8 cellular contexts compared by ENCODE assay signal in the genomic region with DNA sequence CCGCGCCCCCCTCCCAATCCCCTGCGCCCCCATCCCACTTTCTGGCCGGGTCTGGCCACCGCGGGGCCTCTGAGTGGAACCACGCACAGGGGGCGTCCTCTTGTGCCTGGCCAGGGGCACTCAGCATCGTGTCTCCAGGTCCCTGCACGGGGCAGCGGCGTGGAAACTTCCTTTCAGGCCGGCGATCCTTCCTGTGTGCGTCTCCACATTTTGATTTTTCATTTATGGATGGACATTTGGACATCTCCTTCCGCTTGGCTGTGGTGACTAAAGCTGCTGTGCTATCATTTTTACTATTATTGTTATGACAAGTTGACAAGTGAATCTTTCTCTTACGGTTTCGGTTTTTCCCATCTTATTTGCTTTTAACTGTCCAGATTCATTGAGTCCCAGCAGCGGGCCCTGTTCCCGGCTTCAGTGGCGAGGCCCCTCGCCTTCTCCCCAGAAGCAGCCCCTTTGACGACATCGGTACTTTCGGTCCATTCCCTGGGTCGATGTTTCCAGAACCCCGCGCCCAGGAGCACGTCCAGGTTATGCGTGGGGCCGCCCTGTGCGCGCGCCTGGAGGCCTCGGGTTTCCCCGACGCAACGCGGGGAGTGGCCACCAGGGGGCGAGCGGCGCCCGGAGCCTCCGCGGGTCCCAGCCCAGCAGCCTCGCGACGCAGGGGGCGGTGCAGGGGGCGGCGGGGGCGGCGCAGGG. TPM values are rescaled to one million over a fixed set of nuclear protein-coding genes. Genes with fewer than 3 reads are reported as not detected.
A peak's percentile ranks its signal among the peaks of the same experiment; 100 is the strongest.
DNase-seq lines count a peak whose midpoint lies in the region; ATAC-seq and TF ChIP-seq lines count a peak whose summit lies in the region.

No MANE protein-coding gene starts in this region.

- H3K4me3 Mint-ChIP-seq in activated CD8-positive, alpha-beta T cell treated with anti-CD3 and anti-CD28 coated beads for 36 hours: peak overlapping the region; percentile 79

- H3K27ac Mint-ChIP-seq in activated CD8-positive, alpha-beta T cell treated with anti-CD3 and anti-CD28 coated beads for 36 hours: peak overlapping the region; percentile 86

- H3K27ac ChIP-seq in duodenal mucosa (ENCODE audit: low read depth, low read length) (peak overlapping the region; percentile 42), lung (ENCODE audit: low read depth in 1 of 2, low read length in 1 of 2) (peak overlapping the region in 1 of 2 donors; percentile 69)

- no peaks in the 10 kb centered on the region for H3K27me3 Mint-ChIP-seq in activated CD8-positive, alpha-beta T cell treated with anti-CD3 and anti-CD28 coated beads for 36 hours

- POLR2A ChIA-PET in activated CD8-positive, alpha-beta T cell treated with anti-CD3 and anti-CD28 coated beads for 36 hours (lab: Charles Lee): no interaction called here

- H3K4me1 Mint-ChIP-seq in activated CD8-positive, alpha-beta T cell treated with anti-CD3 and anti-CD28 coated beads for 36 hours (ENCODE audit: low read depth): peaks cover 25% of the 10 kb centered on the region

- no peaks in the 10 kb centered on the region for H3K36me3 Mint-ChIP-seq in activated CD8-positive, alpha-beta T cell treated with anti-CD3 and anti-CD28 coated beads for 36 hours (ENCODE audit: low read depth)

- ATAC-seq in HG02973 (IDR thresholded peaks at IDR 0.05; ENCODE audit: unreplicated experiment): peak; percentile 46
- ATAC-seq in activated CD8-positive, alpha-beta T cell treated with anti-CD3 and anti-CD28 coated beads for 36 hours: peak; percentile 76
- ATAC-seq in lung (ENCODE audit: insufficient read depth, low FRiP score): peak; percentile 83
- ATAC-seq in HG03159 (IDR thresholded peaks at IDR 0.05; ENCODE audit: unreplicated experiment): no peak

- intact Hi-C loops in activated CD8-positive, alpha-beta T cell treated with anti-CD3 and anti-CD28 coated beads for 36 hours (cut with micrococcal nuclease): loop anchor here (2.0 to 5.0 kb wide), 2 partner anchors 42 to 263 kb away; no protein-coding TSS in a partner anchor

- no peaks in the 10 kb centered on the region; the same call in 1 of the 2 replicates for H3K27me3 ChIP-seq in GM06990 (replicated peaks; ENCODE audit: control insufficient read depth, insufficient read depth, low read length)
- peaks cover 0 to 1% of the 10 kb centered on the region in 2 donors for H3K27me3 ChIP-seq in duodenal mucosa (ENCODE audit: control insufficient read depth in 1 of 2, insufficient read depth in 2 of 2, low read length in 2 of 2)
- H3K27me3 ChIP-seq in lung (ENCODE audit: control insufficient read depth, insufficient read depth): no peaks in the 10 kb centered on the region

- no peaks in the 10 kb centered on the region for H3K9me3 Mint-ChIP-seq in activated CD8-positive, alpha-beta T cell treated with anti-CD3 and anti-CD28 coated beads for 36 hours

- peak overlapping the region; percentile 56 to 77 for H3K9ac ChIP-seq in duodenal mucosa (ENCODE audit: low read depth in 1 of 2, low read length in 2 of 2)

- TF ChIP-seq CTCF in GM06990 (IDR thresholded peaks at IDR 0.05; ENCODE audit: insufficient read depth, low read length, poor library complexity, severe bottlenecking): peak; percentile 65
- TF ChIP-seq CTCF in activated CD8-positive, alpha-beta T cell treated with anti-CD3 and anti-CD28 coated beads for 36 hours (IDR thresholded peaks at IDR 0.05): peak; percentile 72
- peak; percentile 79 for TF ChIP-seq CTCF in lung (IDR thresholded peaks at IDR 0.05; ENCODE audit: control extremely low read depth, extremely low read depth)

- H3K36me3 ChIP-seq in GM06990 (ENCODE audit: control insufficient read depth, insufficient read depth, low read length): no peaks in the 10 kb centered on the region
- H3K36me3 ChIP-seq in duodenal mucosa (ENCODE audit: control insufficient read depth in 1 of 2, insufficient read depth in 2 of 2, low read length in 2 of 2): no peaks in the 10 kb centered on the region
- H3K36me3 ChIP-seq in lung (ENCODE audit: control insufficient read depth in 2 of 2, insufficient read depth in 2 of 2, low read length in 2 of 2): no peaks in the 10 kb centered on the region

- H3K4me1 ChIP-seq in duodenal mucosa (ENCODE audit: control insufficient read depth in 1 of 2, insufficient read depth in 2 of 2, low read length in 2 of 2): peaks cover 29 to 36% of the 10 kb centered on the region in 2 donors
- peaks cover 0 to 3% of the 10 kb centered on the region in 2 donors for H3K4me1 ChIP-seq in lung (ENCODE audit: control insufficient read depth in 2 of 2, insufficient read depth in 2 of 2, low read length in 2 of 2)

- CTCF ChIA-PET in activated CD8-positive, alpha-beta T cell treated with anti-CD3 and anti-CD28 coated beads for 36 hours (lab: Charles Lee): interaction anchor here (1.0 to 1.4 kb wide), 3 partner anchors 38 to 265 kb away, joined by 3 to 9 read pairs (median 4); no protein-coding TSS in a partner anchor

- H3K4me3 ChIP-seq in GM06990 (replicated peaks; ENCODE audit: low read depth, low read length) (peak overlapping the region; percentile 72), duodenal mucosa (ENCODE audit: low read depth in 1 of 2, low read length in 2 of 2) (peak overlapping the region; percentile 64 to 66), lung (peak overlapping the region; percentile 7)

- no peaks in the 10 kb centered on the region for H3K9me3 ChIP-seq in duodenal mucosa (ENCODE audit: control insufficient read depth in 1 of 2, low read length in 2 of 2)
- H3K9me3 ChIP-seq in lung (ENCODE audit: control insufficient read depth in 2 of 2, insufficient read depth in 1 of 2, low read length in 1 of 2): no peaks in the 10 kb centered on the region

- WGBS in lung, 2 donors: 0 to 2% methylated on average over 38 to 53 of the region's 53 CpGs

- DNase-seq in GM06990 (ENCODE audit: extremely low read depth, insufficient read length) (peak; percentile 83), NCI-H748 (lab: John Stamatoyannopoulos, UW; ENCODE audit: unreplicated experiment) (peak; percentile 55), lung (ENCODE audit: low spot score) (peak; percentile 84)
- DNase-seq in activated CD8-positive, alpha-beta T cell treated with anti-CD3 and anti-CD28 coated beads for 36 hours: peak; percentile 86
- DNase-seq in stimulated activated CD4-positive, alpha-beta T cell treated with anti-CD3 and anti-CD28 coated beads, TNF-alpha, amount 100 ng/mL, for 4 hours (ENCODE audit: low read depth in 3 of 3): peak; percentile 80 to 88 (median 81)

RNA-seq across cellular contexts. Expression of a gene that starts 12.4 kb away (rescaled TPM):
- 10 to 100 TPM; 40.1 to 46.1 TPM for total RNA-seq in activated CD8-positive, alpha-beta T cell treated with anti-CD3 and anti-CD28 coated beads for 36 hours
- 10 to 100 TPM; 28.4 to 42.0 TPM for total RNA-seq in lung
- polyA plus RNA-seq in lung: 10 to 100 TPM; 23.8 to 24.1 TPM

Comparison
In these comparisons a context has a peak if more than half of its experiments do, and no peak if none do; other contexts are left out.
1. H3K4me3 ChIP-seq: peak in every context shown above with its lines; median percentile 72 in GM06990; 65 in duodenal mucosa; 7 in lung.